In the genomic region with DNA sequence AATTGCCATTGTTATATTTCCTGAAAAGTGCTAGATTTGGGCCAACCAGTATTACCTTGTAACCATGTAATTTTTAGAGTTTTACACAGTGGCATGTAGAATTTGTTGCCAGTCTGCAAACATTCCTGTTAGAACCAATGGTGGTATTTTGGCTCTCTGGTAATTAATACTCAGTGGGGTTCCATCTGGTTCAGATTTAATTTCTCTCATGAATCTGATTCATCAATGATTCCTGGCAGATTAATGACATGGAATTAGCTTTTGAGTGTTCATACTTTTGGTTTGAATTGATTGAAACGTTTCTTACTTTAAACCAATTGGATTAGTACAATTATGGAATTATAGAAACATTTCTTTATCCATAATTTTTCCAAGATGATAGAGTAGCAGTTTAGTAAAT, we compare ENCODE assay signal across 20 cellular contexts.
"Had no signal": no experiment of that assay in that cellular context is flagged by ENCODE, and none has a peak within 500 bp of the region (broad histone marks: within the 10 kb centered on the region; RNA-seq: fewer than 3 reads in every experiment).

No MANE protein-coding gene starts in this region.

- H3K4me3 ChIP-seq: coronary artery, dorsolateral prefrontal cortex, esophagus muscularis mucosa, gastrocnemius medialis, heart right ventricle, left lung, lower lobe of right lung, mucosa of descending colon had no signal

- DNase-seq: dermis blood vessel endothelial cell; dorsolateral prefrontal cortex; effector CD4-positive, alpha-beta T cell; effector memory CD4-positive, alpha-beta T cell; foreskin melanocyte; gastrocnemius medialis; glutamatergic neuron; head of caudate nucleus; heart right ventricle; hippocampal formation; left cardiac atrium; left lung; left ventricle myocardium superior; lower lobe of right lung; mesenchymal stem cell; mucosa of descending colon; naive B cell; naive thymus-derived CD8-positive, alpha-beta T cell had no signal

- ATAC-seq: gastrocnemius medialis; heart right ventricle; left cardiac atrium; left lung; left ventricle myocardium superior; lower lobe of right lung; mucosa of descending colon; naive thymus-derived CD8-positive, alpha-beta T cell had no signal

- H3K4me1 ChIP-seq: esophagus muscularis mucosa, gastrocnemius medialis, heart right ventricle, left lung, lower lobe of right lung had no signal

- H3K27me3 ChIP-seq: dorsolateral prefrontal cortex, esophagus muscularis mucosa, gastrocnemius medialis, heart right ventricle, left lung had no signal

- H3K9me3 ChIP-seq: esophagus muscularis mucosa, gastrocnemius medialis, heart right ventricle, left lung, lower lobe of right lung, mucosa of descending colon had no signal

- H3K27ac ChIP-seq: coronary artery, dorsolateral prefrontal cortex, esophagus muscularis mucosa, gastrocnemius medialis, heart right ventricle, left lung, lower lobe of right lung had no signal

- H3K36me3 ChIP-seq: esophagus muscularis mucosa, gastrocnemius medialis, heart right ventricle, left lung, lower lobe of right lung had no signal
